20 cellular contexts compared by ENCODE assay signal in genomic region chr6:66861007-66861541, GRCh38.
DNase-seq lines count a peak whose midpoint lies in the region; ATAC-seq and TF ChIP-seq lines count a peak whose summit lies in the region.
"Had no signal": no experiment of that assay in that cellular context is flagged by ENCODE, and none has a peak within 500 bp of the region (broad histone marks: within the 10 kb centered on the region; RNA-seq: fewer than 3 reads in every experiment).

No MANE protein-coding gene starts in this region.

- peaks cover 8 to 27% of the 10 kb centered on the region in 2 donors for H3K9me3 Mint-ChIP-seq in natural killer cell

- TF ChIP-seq POLR2A in heart left ventricle (IDR thresholded peaks at IDR 0.05) = no peak

- H3K27ac Mint-ChIP-seq in natural killer cell = no peak overlapping the region
- H3K27ac Mint-ChIP-seq: B cell; CD4-positive, alpha-beta T cell; CD8-positive, alpha-beta T cell had no signal

- H3K36me3 ChIP-seq in SK-N-SH (replicated peaks in 1 of 2; ENCODE audit: control insufficient read depth in 1 of 2, insufficient read depth in 2 of 2, low read length in 1 of 2) (no peaks in the 10 kb centered on the region), heart left ventricle (no peaks in the 10 kb centered on the region), left ventricle myocardium inferior (no peaks in the 10 kb centered on the region), heart right ventricle (no peaks in the 10 kb centered on the region), SU-DHL-6 (ENCODE audit: low read length) (no peaks in the 10 kb centered on the region)
- H3K36me3 ChIP-seq: BLaER1 treated with 17β-estradiol and CSF1 and Interleukin-3, amounts not matched to agents 10 nM and 100 nM had no signal

- intact Hi-C loops in Right ventricle myocardium inferior (cut with DNase I) = no loop called here
- intact Hi-C loops in heart left ventricle (cut with DNase I) = no loop called here
- intact Hi-C loops in left ventricle myocardium inferior (cut with micrococcal nuclease) = no loop called here
- intact Hi-C loops in heart right ventricle (cut with DNase I) = no loop called here
- intact Hi-C loops in natural killer cell (cut with micrococcal nuclease) = no loop called here

- no peaks in the 10 kb centered on the region for H3K27me3 Mint-ChIP-seq in natural killer cell (ENCODE audit: low read depth in 2 of 2)
- H3K27me3 Mint-ChIP-seq: B cell; CD4-positive, alpha-beta T cell had no signal

- H2AFZ ChIP-seq in SK-N-SH (ENCODE audit: low read depth) (no peak overlapping the region), SU-DHL-6 (ENCODE audit: low read depth, low read length, severe bottlenecking) (peak overlapping the region; percentile 48)

- POLR2A ChIA-PET in SK-N-SH (lab: Yijun Ruan, JAX) = no interaction called here

- TF ChIP-seq RAD21 in SK-N-SH (IDR thresholded peaks at IDR 0.05; ENCODE audit: low read length) = no peak

- H4K20me1 ChIP-seq in SK-N-SH (ENCODE audit: insufficient read depth) (no peaks in the 10 kb centered on the region), SU-DHL-6 (ENCODE audit: low read depth, low read length) (no peaks in the 10 kb centered on the region)
- H4K20me1 ChIP-seq: BLaER1 treated with 17β-estradiol and CSF1 and Interleukin-3, amounts not matched to agents 10 nM and 100 nM had no signal

- no peak for ATAC-seq in SK-N-SH treated with all-trans-retinoic acid at 6 μM for 48 hours
- peak; percentile 74 for ATAC-seq in Right ventricle myocardium inferior
- ATAC-seq in heart left ventricle = no peak
- no peak for ATAC-seq in heart right ventricle
- ATAC-seq in natural killer cell = no peak
- ATAC-seq: A549; CD8-positive, alpha-beta T cell had no signal

- H3K27ac ChIP-seq in SK-N-SH (ENCODE audit: low read depth in 2 of 2, low read length in 1 of 2) (no peak overlapping the region), heart left ventricle (no peak overlapping the region), left ventricle myocardium inferior (replicated peaks) (peak overlapping the region; percentile 17), heart right ventricle (no peak overlapping the region), SU-DHL-6 (ENCODE audit: low read depth, low read length) (no peak overlapping the region)
- H3K27ac ChIP-seq: 22Rv1; A549; BLaER1 treated with 17β-estradiol and CSF1 and Interleukin-3, amounts not matched to agents 10 nM and 100 nM; C4-2B had no signal

- no peak for TF ChIP-seq EP300 in SK-N-SH (IDR thresholded peaks at IDR 0.05; ENCODE audit: borderline replicate concordance in 1 of 2, low read depth in 1 of 2, low read length in 1 of 2)

- H3F3A ChIP-seq in SK-N-SH (replicated peaks; ENCODE audit: insufficient read depth) (no peaks in the 10 kb centered on the region), SU-DHL-6 (ENCODE audit: insufficient read depth) (no peaks in the 10 kb centered on the region)

- DNase-seq in SK-N-SH (no peak), Right ventricle myocardium inferior (ENCODE audit: missing footprints) (no peak), heart left ventricle (no peak), left ventricle myocardium inferior (no peak), heart right ventricle (no peak), natural killer cell (no peak)
- DNase-seq: AML-193; Caco-2; Calu3; CD4-positive, alpha-beta T cell; CD8-positive, alpha-beta T cell; DMS79 treated with DMSO at 0.1 percent for 48 hours; GF-D8 had no signal

- H3K9me2 ChIP-seq in SK-N-SH (no peaks in the 10 kb centered on the region), SU-DHL-6 (replicated peaks; ENCODE audit: insufficient read depth, low read length) (no peaks in the 10 kb centered on the region)

- H3K36me3 Mint-ChIP-seq in natural killer cell = peaks cover 15% of the 10 kb centered on the region
- H3K36me3 Mint-ChIP-seq: CD8-positive, alpha-beta T cell had no signal

- CTCF ChIA-PET in SK-N-SH (lab: Yijun Ruan, JAX) = no interaction called here

- TF ChIP-seq CTCF in SK-N-SH (IDR thresholded peaks at IDR 0.05) = no peak
- no peak for TF ChIP-seq CTCF in heart left ventricle (IDR thresholded peaks at IDR 0.05)
- TF ChIP-seq CTCF in left ventricle myocardium inferior (IDR thresholded peaks at IDR 0.05; ENCODE audit: borderline replicate concordance) = no peak
- TF ChIP-seq CTCF in heart right ventricle (IDR thresholded peaks at IDR 0.05) = no peak
- TF ChIP-seq CTCF in SU-DHL-6 (IDR thresholded peaks at IDR 0.05; ENCODE audit: insufficient read depth, low read length, poor library complexity, severe bottlenecking) = no peak
- TF ChIP-seq CTCF in natural killer cell (IDR thresholded peaks at IDR 0.05) = no peak

- H3K4me3 ChIP-seq in SK-N-SH (ENCODE audit: low read depth in 2 of 2, low read length in 1 of 2) (no peak overlapping the region), heart left ventricle (no peak overlapping the region), left ventricle myocardium inferior (no peak overlapping the region), heart right ventricle (no peak overlapping the region), SU-DHL-6 (ENCODE audit: insufficient read depth, low read length, poor library complexity, severe bottlenecking) (no peak overlapping the region)
- H3K4me3 ChIP-seq: A549; BLaER1 treated with 17β-estradiol and CSF1 and Interleukin-3, amounts not matched to agents 10 nM and 100 nM had no signal

- H3K9ac ChIP-seq in SK-N-SH (no peak overlapping the region), SU-DHL-6 (ENCODE audit: low read length) (no peak overlapping the region)
- H3K9ac ChIP-seq: BLaER1 treated with 17β-estradiol and CSF1 and Interleukin-3, amounts not matched to agents 10 nM and 100 nM had no signal

- H3K4me3 Mint-ChIP-seq in natural killer cell = no peak overlapping the region
- H3K4me3 Mint-ChIP-seq: B cell; CD4-positive, alpha-beta T cell; CD8-positive, alpha-beta T cell had no signal

- no peaks in the 10 kb centered on the region for H3K9me3 ChIP-seq in SK-N-SH
- peaks cover 0 to 17% (median 2%) of the 10 kb centered on the region in 12 donors for H3K9me3 ChIP-seq in heart left ventricle
- peaks cover 23% of the 10 kb centered on the region for H3K9me3 ChIP-seq in left ventricle myocardium inferior (replicated peaks)
- H3K9me3 ChIP-seq in heart right ventricle = peaks cover 0 to 15% (median 0%) of the 10 kb centered on the region in 11 donors
- no peaks in the 10 kb centered on the region for H3K9me3 ChIP-seq in SU-DHL-6 (ENCODE audit: insufficient read depth, low read length)
- H3K9me3 ChIP-seq: A549; BLaER1 treated with 17β-estradiol and CSF1 and Interleukin-3, amounts not matched to agents 10 nM and 100 nM; Caco-2 had no signal

- H3K4me1 Mint-ChIP-seq in natural killer cell = no peaks in the 10 kb centered on the region
- H3K4me1 Mint-ChIP-seq: B cell had no signal

- no peak overlapping the region for H3K4me2 ChIP-seq in SK-N-SH
- no peak overlapping the region for H3K4me2 ChIP-seq in SU-DHL-6 (ENCODE audit: low read depth, low read length, poor library complexity, severe bottlenecking)
- H3K4me2 ChIP-seq: A549; BLaER1 treated with 17β-estradiol and CSF1 and Interleukin-3, amounts not matched to agents 10 nM and 100 nM had no signal

- H3K27me3 ChIP-seq in SK-N-SH (ENCODE audit: insufficient read depth) (no peaks in the 10 kb centered on the region), heart left ventricle (no peaks in the 10 kb centered on the region), left ventricle myocardium inferior (ENCODE audit: low read depth) (no peaks in the 10 kb centered on the region), heart right ventricle (no peaks in the 10 kb centered on the region), SU-DHL-6 (ENCODE audit: low read length) (no peaks in the 10 kb centered on the region)
- H3K27me3 ChIP-seq: BLaER1 treated with 17β-estradiol and CSF1 and Interleukin-3, amounts not matched to agents 10 nM and 100 nM had no signal

- H3K79me2 ChIP-seq in SK-N-SH (ENCODE audit: insufficient read depth) = no peaks in the 10 kb centered on the region
- H3K79me2 ChIP-seq in SU-DHL-6 (ENCODE audit: insufficient read depth, low read length) = no peaks in the 10 kb centered on the region

- H3K4me1 ChIP-seq in SK-N-SH (ENCODE audit: control insufficient read depth in 1 of 2, insufficient read depth in 2 of 2, low read depth in 1 of 2, low read length in 1 of 2) = no peaks in the 10 kb centered on the region
- no peaks in the 10 kb centered on the region for H3K4me1 ChIP-seq in heart left ventricle
- no peaks in the 10 kb centered on the region for H3K4me1 ChIP-seq in left ventricle myocardium inferior
- H3K4me1 ChIP-seq in heart right ventricle = no peaks in the 10 kb centered on the region
- H3K4me1 ChIP-seq: A549; BLaER1 treated with 17β-estradiol and CSF1 and Interleukin-3, amounts not matched to agents 10 nM and 100 nM; Caco-2 had no signal

- 24% methylated on average over 2 of the region's 2 CpGs for WGBS in SK-N-SH (ENCODE audit: low lambda C conversion rate)
- WGBS in heart left ventricle, 4 donors = 43 to 55% (median 51%) methylated on average over 2 of the region's 2 CpGs
- 47 to 55% methylated on average over 2 of the region's 2 CpGs for WGBS in heart right ventricle, 2 donors

TF ChIP-seq in SK-N-SH treated with all-trans-retinoic acid at 6 μM for 48 hours, 23 proteins besides CTCF, POLR2A, EP300 and RAD21 (continues in another document):
- 0 out of 2 replicates have a peak, but pooled peaks have one; percentile 29 for TF ChIP-seq CSRNP3 (CRISPR knock-in tag; IDR thresholded peaks at IDR 0.05)

TF ChIP-seq in SK-N-SH, 30 proteins besides CTCF, POLR2A, EP300 and RAD21:
- TF ChIP-seq NFIC (IDR thresholded peaks at IDR 0.05; ENCODE audit: borderline replicate concordance) (no peak), SMC3 (IDR thresholded peaks at IDR 0.05; ENCODE audit: low read depth, low read length) (no peak), IRF3 (IDR thresholded peaks at IDR 0.05; ENCODE audit: low read depth, low read length) (no peak), USF2 (IDR thresholded peaks at IDR 0.05; ENCODE audit: borderline replicate concordance, low read depth, low read length) (no peak), GABPA (IDR thresholded peaks at IDR 0.05; ENCODE audit: low read depth) (no peak), GATA2 (CRISPR knock-in tag; IDR thresholded peaks at IDR 0.05) (no peak)
